7 cellular contexts compared by ENCODE assay signal in genomic region chr6:43924222-43924702, GRCh38.
DNase-seq lines count a peak whose midpoint lies in the region; ATAC-seq and FAIRE-seq lines count a peak whose summit lies in the region.

No MANE protein-coding gene starts in this region.

- peak overlapping the region; percentile 48 to 63 for H3K4me3 Mint-ChIP-seq in effector memory CD8-positive, alpha-beta T cell

- FAIRE-seq in HTR-8/SVneo (lab: Jason Lieb, UNC): no peak

- H3K9me3 Mint-ChIP-seq in effector memory CD8-positive, alpha-beta T cell: no peaks in the 10 kb centered on the region

- H3K27ac Mint-ChIP-seq in effector memory CD8-positive, alpha-beta T cell: peak overlapping the region; percentile 23 to 75

- H3K4me1 Mint-ChIP-seq in effector memory CD8-positive, alpha-beta T cell (ENCODE audit: low read depth in 2 of 2): peaks cover 25 to 38% of the 10 kb centered on the region in 2 donors

- peaks cover 0 to 9% of the 10 kb centered on the region in 2 donors for H3K27me3 Mint-ChIP-seq in effector memory CD8-positive, alpha-beta T cell

- DNase-seq in HK-2 (ENCODE audit: unreplicated experiment) (peak; percentile 84), SK-N-DZ (ENCODE audit: low spot score) (no peak), HTR-8/SVneo (ENCODE audit: insufficient read length, low spot score) (no peak), AG20443 (ENCODE audit: low spot score) (no peak)
- DNase-seq in activated CD4-positive, alpha-beta T cell treated with anti-CD3 and anti-CD28 coated beads for 24 hours (ENCODE audit: low read depth in 2 of 2): peak; percentile 20 to 38
- peak; percentile 55 to 65 (median 58) for DNase-seq in effector memory CD8-positive, alpha-beta T cell
- peak; percentile 18 to 41 (median 38) for DNase-seq in stimulated activated CD4-positive, alpha-beta T cell treated with anti-CD3 and anti-CD28 coated beads, TNF-alpha, amount 100 ng/mL, for 48 hours (ENCODE audit: low read depth in 3 of 3)

- peaks cover 5% of the 10 kb centered on the region for H3K36me3 Mint-ChIP-seq in effector memory CD8-positive, alpha-beta T cell (ENCODE audit: insufficient read depth)

- ATAC-seq in effector memory CD8-positive, alpha-beta T cell (replicated peaks): peak; percentile 96

Comparison
In these comparisons a context has a peak if more than half of its experiments do, and no peak if none do; other contexts are left out.
1. DNase-seq: peak in HK-2 (single experiment), activated CD4-positive, alpha-beta T cell treated with anti-CD3 and anti-CD28 coated beads for 24 hours (2 of 2), effector memory CD8-positive, alpha-beta T cell (3 of 3) and stimulated activated CD4-positive, alpha-beta T cell treated with anti-CD3 and anti-CD28 coated beads, TNF-alpha, amount 100 ng/mL, for 48 hours (3 of 3); none in SK-N-DZ (single experiment), HTR-8/SVneo (single experiment) and AG20443 (single experiment).